Comparison of ENCODE assay signal across 8 cellular contexts in the genomic region with DNA sequence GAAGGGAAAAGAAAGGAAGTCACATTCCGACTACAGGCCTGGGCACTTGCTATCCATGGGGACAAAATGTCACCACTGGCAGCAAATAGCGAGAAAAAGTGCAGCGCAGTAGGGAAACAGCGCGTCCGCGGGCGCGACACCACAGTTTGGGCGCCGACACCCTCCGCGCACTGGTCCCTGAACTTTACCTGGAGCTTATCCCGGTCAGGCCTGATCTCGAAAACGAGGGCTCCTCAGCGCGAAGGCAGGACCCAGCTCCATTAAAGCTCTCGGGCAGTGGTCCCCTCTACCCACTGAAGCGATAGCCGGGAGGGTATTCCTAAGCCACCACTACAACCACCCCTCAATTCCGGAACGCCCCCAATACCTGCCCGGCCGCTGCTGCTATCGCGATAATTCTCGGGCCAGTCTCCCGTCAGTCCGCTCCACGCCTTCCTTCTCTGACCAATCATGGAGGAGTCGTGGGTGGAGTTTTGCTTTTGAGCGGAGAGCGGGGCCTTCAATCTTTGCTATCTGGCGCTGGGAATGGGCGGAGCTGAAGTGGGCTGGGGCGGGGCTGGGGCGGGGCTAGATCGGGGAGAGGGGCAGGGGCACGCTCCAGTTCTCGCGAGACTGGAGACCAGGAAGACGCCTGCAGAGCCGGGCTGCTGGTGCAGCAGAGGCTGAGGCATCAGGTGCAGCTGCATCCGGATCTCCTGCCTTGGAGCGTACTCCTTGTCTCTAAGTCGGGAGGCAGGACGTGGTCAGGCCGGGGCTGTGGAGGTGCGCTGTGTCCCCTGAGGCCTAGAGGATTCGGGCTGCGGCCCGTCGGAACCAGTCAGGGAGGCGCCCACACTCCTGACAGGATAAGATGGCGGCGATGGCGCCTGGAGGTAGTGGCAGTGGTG. TPM values are rescaled to one million over a fixed set of nuclear protein-coding genes. Genes with fewer than 3 reads are reported as not detected.
DNase-seq lines count a peak whose midpoint lies in the region; ATAC-seq, FAIRE-seq and TF ChIP-seq lines count a peak whose summit lies in the region.

A gene with protein sequence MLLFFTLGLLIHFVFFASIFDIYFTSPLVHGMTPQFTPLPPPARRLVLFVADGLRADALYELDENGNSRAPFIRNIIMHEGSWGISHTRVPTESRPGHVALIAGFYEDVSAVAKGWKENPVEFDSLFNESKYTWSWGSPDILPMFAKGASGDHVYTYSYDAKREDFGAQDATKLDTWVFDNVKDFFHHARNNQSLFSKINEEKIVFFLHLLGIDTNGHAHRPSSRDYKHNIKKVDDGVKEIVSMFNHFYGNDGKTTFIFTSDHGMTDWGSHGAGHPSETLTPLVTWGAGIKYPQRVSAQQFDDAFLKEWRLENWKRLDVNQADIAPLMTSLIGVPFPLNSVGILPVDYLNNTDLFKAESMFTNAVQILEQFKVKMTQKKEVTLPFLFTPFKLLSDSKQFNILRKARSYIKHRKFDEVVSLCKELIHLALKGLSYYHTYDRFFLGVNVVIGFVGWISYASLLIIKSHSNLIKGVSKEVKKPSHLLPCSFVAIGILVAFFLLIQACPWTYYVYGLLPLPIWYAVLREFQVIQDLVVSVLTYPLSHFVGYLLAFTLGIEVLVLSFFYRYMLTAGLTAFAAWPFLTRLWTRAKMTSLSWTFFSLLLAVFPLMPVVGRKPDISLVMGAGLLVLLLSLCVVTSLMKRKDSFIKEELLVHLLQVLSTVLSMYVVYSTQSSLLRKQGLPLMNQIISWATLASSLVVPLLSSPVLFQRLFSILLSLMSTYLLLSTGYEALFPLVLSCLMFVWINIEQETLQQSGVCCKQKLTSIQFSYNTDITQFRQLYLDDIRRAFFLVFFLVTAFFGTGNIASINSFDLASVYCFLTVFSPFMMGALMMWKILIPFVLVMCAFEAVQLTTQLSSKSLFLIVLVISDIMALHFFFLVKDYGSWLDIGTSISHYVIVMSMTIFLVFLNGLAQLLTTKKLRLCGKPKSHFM (minus strand): TSS at position 401 of the 887 bp plus-strand sequence. CDS start 25,703 bp downstream, outside the sequence.
A gene with protein sequence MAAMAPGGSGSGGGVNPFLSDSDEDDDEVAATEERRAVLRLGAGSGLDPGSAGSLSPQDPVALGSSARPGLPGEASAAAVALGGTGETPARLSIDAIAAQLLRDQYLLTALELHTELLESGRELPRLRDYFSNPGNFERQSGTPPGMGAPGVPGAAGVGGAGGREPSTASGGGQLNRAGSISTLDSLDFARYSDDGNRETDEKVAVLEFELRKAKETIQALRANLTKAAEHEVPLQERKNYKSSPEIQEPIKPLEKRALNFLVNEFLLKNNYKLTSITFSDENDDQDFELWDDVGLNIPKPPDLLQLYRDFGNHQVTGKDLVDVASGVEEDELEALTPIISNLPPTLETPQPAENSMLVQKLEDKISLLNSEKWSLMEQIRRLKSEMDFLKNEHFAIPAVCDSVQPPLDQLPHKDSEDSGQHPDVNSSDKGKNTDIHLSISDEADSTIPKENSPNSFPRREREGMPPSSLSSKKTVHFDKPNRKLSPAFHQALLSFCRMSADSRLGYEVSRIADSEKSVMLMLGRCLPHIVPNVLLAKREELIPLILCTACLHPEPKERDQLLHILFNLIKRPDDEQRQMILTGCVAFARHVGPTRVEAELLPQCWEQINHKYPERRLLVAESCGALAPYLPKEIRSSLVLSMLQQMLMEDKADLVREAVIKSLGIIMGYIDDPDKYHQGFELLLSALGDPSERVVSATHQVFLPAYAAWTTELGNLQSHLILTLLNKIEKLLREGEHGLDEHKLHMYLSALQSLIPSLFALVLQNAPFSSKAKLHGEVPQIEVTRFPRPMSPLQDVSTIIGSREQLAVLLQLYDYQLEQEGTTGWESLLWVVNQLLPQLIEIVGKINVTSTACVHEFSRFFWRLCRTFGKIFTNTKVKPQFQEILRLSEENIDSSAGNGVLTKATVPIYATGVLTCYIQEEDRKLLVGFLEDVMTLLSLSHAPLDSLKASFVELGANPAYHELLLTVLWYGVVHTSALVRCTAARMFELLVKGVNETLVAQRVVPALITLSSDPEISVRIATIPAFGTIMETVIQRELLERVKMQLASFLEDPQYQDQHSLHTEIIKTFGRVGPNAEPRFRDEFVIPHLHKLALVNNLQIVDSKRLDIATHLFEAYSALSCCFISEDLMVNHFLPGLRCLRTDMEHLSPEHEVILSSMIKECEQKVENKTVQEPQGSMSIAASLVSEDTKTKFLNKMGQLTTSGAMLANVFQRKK (plus strand): TSS at position 600 of the 887 bp plus-strand sequence. CDS start 251 bp downstream, at position 851.

- H3K18ac ChIP-seq in trophoblast cell (ENCODE audit: low read length): peak within 1 kb of the TSS; percentile 74

- peak; percentile 79 for DNase-seq in GM12891 (ENCODE audit: insufficient read length, low spot score)
- peak; percentile 83 for DNase-seq in NCI-H1436 treated with DMSO at 0.1 percent for 48 hours (lab: John Stamatoyannopoulos, UW)
- DNase-seq in T-cell: peak; percentile 82 to 98 (median 96)
- DNase-seq in adrenal gland: peak; percentile 97 to 99 (median 98)
- DNase-seq in cardiac septum (ENCODE audit: low spot score): peak; percentile 97
- DNase-seq in trophoblast cell: peak; percentile 98 to 99
- peak; percentile 96 for DNase-seq in transverse colon

- H2AK5ac ChIP-seq in trophoblast cell (ENCODE audit: low read length): peak within 1 kb of the TSS; percentile 24

- H3K79me1 ChIP-seq in trophoblast cell (ENCODE audit: low read length): peaks cover 8% of the 10 kb centered on the region

- H3K36me3 ChIP-seq in adrenal gland (replicated peaks in 1 of 2): no peaks in the 10 kb centered on the region
- no peaks in the 10 kb centered on the region for H3K36me3 ChIP-seq in trophoblast cell (ENCODE audit: control insufficient read depth in 1 of 2, insufficient read depth in 2 of 2, low read length in 2 of 2)
- H3K36me3 ChIP-seq in transverse colon: no peaks in the 10 kb centered on the region

- peak within 1 kb of the TSS; percentile 39 for H2AFZ ChIP-seq in trophoblast cell (ENCODE audit: insufficient read depth, low read length, poor library complexity)

- H3K4me3 ChIP-seq in adrenal gland (peak within 1 kb of the TSS; percentile 74 to 97 (median 86)), trophoblast cell (ENCODE audit: low read depth, low read length) (peak within 1 kb of the TSS; percentile 100), transverse colon (peak within 1 kb of the TSS; percentile 83 to 91 (median 86))

- peak within 1 kb of the TSS; percentile 78 for H4K91ac ChIP-seq in trophoblast cell (ENCODE audit: low read depth, low read length)

- H4K12ac ChIP-seq in trophoblast cell (ENCODE audit: low read depth, low read length): peak within 1 kb of the TSS; percentile 63

- peak in 1 of 6 experiments; percentile 12 for TF ChIP-seq CTCF in adrenal gland (IDR thresholded peaks at IDR 0.05)
- no peak for TF ChIP-seq CTCF in transverse colon (IDR thresholded peaks at IDR 0.05)

- H3K4me1 ChIP-seq in adrenal gland (replicated peaks in 1 of 2) (peaks cover 26 to 54% of the 10 kb centered on the region in 2 donors), trophoblast cell (ENCODE audit: control insufficient read depth in 1 of 2, insufficient read depth in 2 of 2, low read length in 2 of 2) (no peaks in the 10 kb centered on the region), transverse colon (peaks cover 8 to 49% (median 25%) of the 10 kb centered on the region in 4 donors)

- no peak for TF ChIP-seq EP300 in transverse colon (IDR thresholded peaks at IDR 0.05; ENCODE audit: low read depth)

- POLR2A ChIA-PET in T-cell (lab: Charles Lee): interaction anchor here (0.6 to 2.0 kb wide), 7 partner anchors 10 to 1252 kb away, joined by 3 to 8 read pairs (median 4); a partner anchor contains a TSS

- H3K27me3 ChIP-seq in adrenal gland (no peaks in the 10 kb centered on the region), trophoblast cell (ENCODE audit: insufficient read depth, low read length) (no peaks in the 10 kb centered on the region), transverse colon (no peaks in the 10 kb centered on the region)

- H3K27ac Mint-ChIP-seq in T-cell: peak within 1 kb of the TSS; percentile 94 to 96

- peaks cover 10% of the 10 kb centered on the region for H3K36me3 Mint-ChIP-seq in T-cell

- in situ Hi-C loops in transverse colon (cut with MboI; ENCODE audit: low pct_ligation_motif_present in 1 of 4, low pct_unique_long_range_greater_than_20kb in 1 of 4, low sequenced_read_pairs in 3 of 4): loop anchor here (5.0 to 25.0 kb wide), 6 partner anchors 58 to 525 kb away; a partner anchor contains a TSS

- peak within 1 kb of the TSS; percentile 85 for H3K4ac ChIP-seq in trophoblast cell (ENCODE audit: low read depth, low read length)

- ATAC-seq in HG02840 (IDR thresholded peaks at IDR 0.05; ENCODE audit: low FRiP score, unreplicated experiment): peak; percentile 94
- ATAC-seq in T-cell (replicated peaks in 1 of 4): peak; percentile 91 to 95 (median 94)

- H3K9me3 Mint-ChIP-seq in T-cell: no peaks in the 10 kb centered on the region

- peaks cover 63 to 64% (median 63%) of the 10 kb centered on the region in 3 donors for H3K4me1 Mint-ChIP-seq in T-cell

- no peaks in the 10 kb centered on the region for H3K27me3 Mint-ChIP-seq in T-cell

- peak within 1 kb of the TSS; percentile 34 to 92 (median 80) for H3K27ac ChIP-seq in adrenal gland
- peak within 1 kb of the TSS; percentile 82 for H3K27ac ChIP-seq in trophoblast cell (ENCODE audit: low read depth, low read length)
- peak within 1 kb of the TSS; percentile 86 to 94 (median 91) for H3K27ac ChIP-seq in transverse colon

- H3K9ac ChIP-seq in trophoblast cell (ENCODE audit: low read length): peak within 1 kb of the TSS; percentile 89

- H4K8ac ChIP-seq in trophoblast cell (ENCODE audit: low read depth, low read length): peak within 1 kb of the TSS; percentile 80

- FAIRE-seq in GM12891 (lab: Jason Lieb, UNC): peak; percentile 97

- peak within 1 kb of the TSS; percentile 99 for H3K4me3 Mint-ChIP-seq in T-cell

- H3K9me3 ChIP-seq in adrenal gland (replicated peaks in 1 of 3) (no peaks in the 10 kb centered on the region), trophoblast cell (ENCODE audit: insufficient read depth, low read depth, low read length) (peaks cover 4% of the 10 kb centered on the region), transverse colon (no peaks in the 10 kb centered on the region)

- no peak within 1 kb of the TSS for H2BK12ac ChIP-seq in trophoblast cell (ENCODE audit: low read length)

- CTCF ChIA-PET in T-cell (lab: Charles Lee): interaction anchor here (0.6 to 7.5 kb wide), 12 partner anchors 10 to 1786 kb away, joined by 3 to 96 read pairs (median 4); a partner anchor contains a TSS

- H3K79me2 ChIP-seq in trophoblast cell (ENCODE audit: control insufficient read depth, insufficient read depth, low read length, poor library complexity): peaks cover 12% of the 10 kb centered on the region

- H3K14ac ChIP-seq in trophoblast cell (ENCODE audit: low read length): peak within 1 kb of the TSS; percentile 75

- H2BK120ac ChIP-seq in trophoblast cell (ENCODE audit: insufficient read depth, low read length, poor library complexity): no peak within 1 kb of the TSS

- peak; percentile 97 for TF ChIP-seq POLR2A in GM12891 (IDR thresholded peaks at IDR 0.05; ENCODE audit: low read depth, low read length)
- TF ChIP-seq POLR2A in adrenal gland (IDR thresholded peaks at IDR 0.05): peak; percentile 85 to 87
- peak; percentile 95 for TF ChIP-seq POLR2A in transverse colon (IDR thresholded peaks at IDR 0.05)

- peak within 1 kb of the TSS; percentile 52 for H2BK5ac ChIP-seq in trophoblast cell (ENCODE audit: low read depth, low read length, poor library complexity)

- H3K4me2 ChIP-seq in trophoblast cell (ENCODE audit: low read length): peak within 1 kb of the TSS; percentile 97

- 0 to 1% (median 0%) methylated on average over 5 to 58 of the region's 58 CpGs for WGBS in adrenal gland, 4 donors
- no CpG with 5 or more reads among the region's 58 CpGs for WGBS in trophoblast cell (ENCODE audit: extremely low coverage, insufficient coverage, insufficient read length)
- WGBS in transverse colon (ENCODE audit: low coverage in 1 of 2), 2 donors: 1% methylated on average over 50 of the region's 58 CpGs; no CpG with 5 or more reads in 1 of the 2 donors

- intact Hi-C loops in adrenal gland (cut with DNase I) (no loop called here), cardiac septum (cut with DNase I) (loop anchor here (2.0 to 10.0 kb wide), 3 partner anchors 238 to 398 kb away; a partner anchor contains a TSS), transverse colon (cut with DNase I; ENCODE audit: low total_unique reads) (loop anchor here (10.0 kb wide), 1 partner anchor 58 kb away; no protein-coding TSS in a partner anchor)

- H3K23ac ChIP-seq in trophoblast cell (ENCODE audit: low read length): no peak within 1 kb of the TSS

RNA-seq across cellular contexts. Expression of the first gene that starts in this region (rescaled TPM):
- polyA plus RNA-seq in GM12891 (2012; ENCODE audit: low read depth, missing spikeins): 6.4 TPM
- total RNA-seq in T-cell (10 to 100 TPM; 19.5 to 24.0 (median 21.8) TPM), adrenal gland (10 to 100 TPM; 16.5 to 50.5 (median 26.6) TPM), cardiac septum (24.8 TPM), transverse colon (100 to 1,000 TPM in 1 of 4 donors, 10 to 100 TPM in 3; 15.3 to 105 (median 42.3) TPM)
- polyA plus RNA-seq in adrenal gland: 10 to 100 TPM in 1 of 3 donors, 1 to 10 TPM in 2; 4.4 to 19.2 (median 6.2) TPM
- polyA plus RNA-seq in trophoblast cell (2013): 15.3 TPM in 2 replicates

RNA-seq across cellular contexts. Expression of the second gene that starts in this region (rescaled TPM):
- polyA plus RNA-seq in GM12891 (2012; ENCODE audit: low read depth, missing spikeins): 6.9 TPM
- total RNA-seq in T-cell (10 to 100 TPM; 46.5 to 68.1 (median 51.5) TPM), adrenal gland (10 to 100 TPM; 15.6 to 45.5 (median 29.0) TPM), cardiac septum (21.0 TPM), transverse colon (100 to 1,000 TPM in 1 of 4 donors, 10 to 100 TPM in 3; 37.0 to 117 (median 68.7) TPM)
- polyA plus RNA-seq in adrenal gland: 10 to 100 TPM; 16.7 to 25.0 (median 17.5) TPM
- 10.2 and 12.0 TPM in 2 replicates for polyA plus RNA-seq in trophoblast cell (2013)

Comparison
In these comparisons a context has a peak if more than half of its experiments do, and no peak if none do; other contexts are left out.
1. Peak in every context shown above with its lines: DNase-seq, ATAC-seq, H3K4me3 ChIP-seq and H3K27ac ChIP-seq.
2. intact Hi-C loops: an anchor here in cardiac septum (2.0 to 10.0 kb wide) and transverse colon (10.0 kb wide); none called in adrenal gland.